ENCODE assay signal across 14 cellular contexts in the genomic region with DNA sequence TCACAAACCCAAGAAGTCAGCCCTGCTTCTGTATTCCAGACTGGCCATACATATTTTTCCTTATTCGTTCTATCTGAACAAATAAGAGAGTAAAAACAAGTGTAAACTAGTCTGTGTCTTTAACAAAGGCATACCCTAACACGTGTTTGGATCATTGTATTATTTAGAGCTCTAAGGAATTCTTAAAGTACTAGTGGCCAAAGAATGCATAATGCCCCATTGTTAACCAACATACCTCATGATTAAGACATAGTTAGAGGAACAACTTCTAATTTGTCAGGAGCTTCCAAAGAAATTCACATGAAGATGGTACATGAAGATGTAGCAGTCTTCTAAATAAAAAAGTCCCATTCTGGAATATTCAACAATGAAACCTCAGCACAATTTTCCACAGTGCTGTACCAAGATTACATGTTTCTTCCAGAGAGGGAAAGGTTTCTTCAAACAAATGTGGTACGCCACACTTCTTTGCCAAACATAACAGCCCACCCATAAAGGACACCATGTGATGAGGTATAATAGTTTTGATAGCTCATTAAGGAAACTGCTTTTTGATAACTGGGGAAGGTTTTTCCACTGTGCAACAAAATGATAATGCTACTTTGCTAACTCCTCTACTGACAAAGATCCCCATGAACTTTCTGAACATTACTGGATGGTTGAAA. TPM values are rescaled to one million over a fixed set of nuclear protein-coding genes. Genes with fewer than 3 reads are reported as not detected.
DNase-seq lines count a peak whose midpoint lies in the region; ATAC-seq and TF ChIP-seq lines count a peak whose summit lies in the region.
"Had no signal": no experiment of that assay in that cellular context is flagged by ENCODE, and none has a peak within 500 bp of the region (broad histone marks: within the 10 kb centered on the region; RNA-seq: fewer than 3 reads in every experiment).

No MANE protein-coding gene starts in this region.

- H3K27me3 ChIP-seq in SJSA1 (replicated peaks): no peaks in the 10 kb centered on the region
- no peaks in the 10 kb centered on the region for H3K27me3 ChIP-seq in esophagus (ENCODE audit: control insufficient read depth in 1 of 2, insufficient read depth in 2 of 2, low read length in 2 of 2)
- H3K27me3 ChIP-seq in osteoblast (ENCODE audit: insufficient read depth, low read length): no peaks in the 10 kb centered on the region
- H3K27me3 ChIP-seq: MG63, tibial artery had no signal

- H3K9me3 Mint-ChIP-seq in effector memory CD8-positive, alpha-beta T cell: no peaks in the 10 kb centered on the region
- H3K9me3 Mint-ChIP-seq in activated naive CD4-positive, alpha-beta T cell treated with anti-CD3 and anti-CD28 coated beads for 36 hours: no peaks in the 10 kb centered on the region
- H3K9me3 Mint-ChIP-seq in stimulated activated effector memory CD8-positive, alpha-beta T cell treated with anti-CD3 and anti-CD28 coated beads, Interleukin-12 subunit alpha, Interleukin-12 subunit beta, amount 100 ng/mL, for 72 hours: no peaks in the 10 kb centered on the region
- H3K9me3 Mint-ChIP-seq: activated naive CD8-positive, alpha-beta T cell treated with anti-CD3 and anti-CD28 coated beads, Interleukin-2, amount 50 U/mL, for 24 hours had no signal

- no peaks in the 10 kb centered on the region for H3K36me3 Mint-ChIP-seq in effector memory CD8-positive, alpha-beta T cell (ENCODE audit: insufficient read depth)
- no peaks in the 10 kb centered on the region for H3K36me3 Mint-ChIP-seq in activated naive CD4-positive, alpha-beta T cell treated with anti-CD3 and anti-CD28 coated beads for 36 hours (ENCODE audit: low read depth)
- no peaks in the 10 kb centered on the region for H3K36me3 Mint-ChIP-seq in stimulated activated effector memory CD8-positive, alpha-beta T cell treated with anti-CD3 and anti-CD28 coated beads, Interleukin-12 subunit alpha, Interleukin-12 subunit beta, amount 100 ng/mL, for 72 hours

- H3K4me1 Mint-ChIP-seq in effector memory CD8-positive, alpha-beta T cell (ENCODE audit: low read depth in 2 of 2): peaks cover 0 to 2% of the 10 kb centered on the region in 2 donors
- H3K4me1 Mint-ChIP-seq in activated naive CD4-positive, alpha-beta T cell treated with anti-CD3 and anti-CD28 coated beads for 36 hours (ENCODE audit: low read depth): no peaks in the 10 kb centered on the region
- H3K4me1 Mint-ChIP-seq in stimulated activated effector memory CD8-positive, alpha-beta T cell treated with anti-CD3 and anti-CD28 coated beads, Interleukin-12 subunit alpha, Interleukin-12 subunit beta, amount 100 ng/mL, for 72 hours: no peaks in the 10 kb centered on the region
- H3K4me1 Mint-ChIP-seq: activated CD4-positive, alpha-beta T cell treated with anti-CD3 and anti-CD28 coated beads for 36 hours; activated naive CD8-positive, alpha-beta T cell treated with anti-CD3 and anti-CD28 coated beads, Interleukin-2, amount 50 U/mL, for 24 hours had no signal

- H3K27ac ChIP-seq in SJSA1: peak overlapping the region; percentile 2
- H3K27ac ChIP-seq in esophagus (ENCODE audit: low read depth in 2 of 2, low read length in 1 of 2): peak overlapping the region; percentile 2
- H3K27ac ChIP-seq in osteoblast (ENCODE audit: low read depth, low read length): no peak overlapping the region
- H3K27ac ChIP-seq: tibial artery had no signal

- no peak overlapping the region for H3K4me2 ChIP-seq in osteoblast (ENCODE audit: insufficient read depth, low read length)

- CTCF ChIA-PET in activated naive CD4-positive, alpha-beta T cell treated with anti-CD3 and anti-CD28 coated beads for 36 hours (lab: Charles Lee): interaction anchor here (0.9 kb wide), 1 partner anchor 33 kb away, joined by 3 read pairs; no protein-coding TSS in a partner anchor

- whole genome bisulfite sequencing in esophagus, 2 donors: 37 to 47% methylated on average over 3 of the region's 3 CpGs

- ATAC-seq in effector memory CD8-positive, alpha-beta T cell (replicated peaks): no peak
- ATAC-seq in stimulated activated naive CD8-positive, alpha-beta T cell treated with anti-CD3 and anti-CD28 coated beads, Interleukin-15, Interleukin-2, amounts not matched to agents 100 U/mL and 50 U/mL, for 24 hours: no peak
- ATAC-seq in stimulated activated effector memory CD8-positive, alpha-beta T cell treated with anti-CD3 and anti-CD28 coated beads, Interleukin-12 subunit alpha, Interleukin-12 subunit beta, amount 100 ng/mL, for 72 hours: no peak
- ATAC-seq: activated CD4-positive, alpha-beta T cell treated with anti-CD3 and anti-CD28 coated beads for 36 hours; activated naive CD8-positive, alpha-beta T cell treated with anti-CD3 and anti-CD28 coated beads, Interleukin-2, amount 50 U/mL, for 24 hours had no signal

- intact Hi-C loops in activated naive CD4-positive, alpha-beta T cell treated with anti-CD3 and anti-CD28 coated beads for 36 hours (cut with micrococcal nuclease): no loop called here

- no peaks in the 10 kb centered on the region for H3K36me3 ChIP-seq in SJSA1
- no peaks in the 10 kb centered on the region for H3K36me3 ChIP-seq in esophagus (ENCODE audit: control insufficient read depth in 2 of 2, insufficient read depth in 2 of 2, low read length in 1 of 2)
- H3K36me3 ChIP-seq in osteoblast (ENCODE audit: insufficient read depth, low read length): no peaks in the 10 kb centered on the region
- H3K36me3 ChIP-seq: MG63, tibial artery had no signal

- H3K27me3 Mint-ChIP-seq in effector memory CD8-positive, alpha-beta T cell: peaks cover 21 to 26% of the 10 kb centered on the region in 2 donors
- peaks cover 18% of the 10 kb centered on the region for H3K27me3 Mint-ChIP-seq in activated naive CD4-positive, alpha-beta T cell treated with anti-CD3 and anti-CD28 coated beads for 36 hours (ENCODE audit: low read depth)

- no peak for TF ChIP-seq CTCF in osteoblast (IDR thresholded peaks at IDR 0.05; ENCODE audit: extremely low read depth, low read depth, low read length)

- H3K4me3 Mint-ChIP-seq in effector memory CD8-positive, alpha-beta T cell: no peak overlapping the region
- H3K4me3 Mint-ChIP-seq in activated naive CD4-positive, alpha-beta T cell treated with anti-CD3 and anti-CD28 coated beads for 36 hours: no peak overlapping the region
- H3K4me3 Mint-ChIP-seq in stimulated activated effector memory CD8-positive, alpha-beta T cell treated with anti-CD3 and anti-CD28 coated beads, Interleukin-12 subunit alpha, Interleukin-12 subunit beta, amount 100 ng/mL, for 72 hours: no peak overlapping the region
- H3K4me3 Mint-ChIP-seq: activated CD4-positive, alpha-beta T cell treated with anti-CD3 and anti-CD28 coated beads for 36 hours; activated naive CD8-positive, alpha-beta T cell treated with anti-CD3 and anti-CD28 coated beads, Interleukin-2, amount 50 U/mL, for 24 hours; neural crest cell had no signal

- H4K20me1 ChIP-seq in osteoblast (ENCODE audit: insufficient read depth, low read length): no peaks in the 10 kb centered on the region

- H3K4me3 ChIP-seq in SJSA1 (no peak overlapping the region), esophagus (ENCODE audit: low read depth in 1 of 2, low read length in 2 of 2) (no peak overlapping the region), osteoblast (ENCODE audit: insufficient read depth, low read length) (no peak overlapping the region)
- H3K4me3 ChIP-seq: MG63, tibial artery had no signal

- H3K27ac Mint-ChIP-seq in effector memory CD8-positive, alpha-beta T cell: no peak overlapping the region
- no peak overlapping the region for H3K27ac Mint-ChIP-seq in activated naive CD4-positive, alpha-beta T cell treated with anti-CD3 and anti-CD28 coated beads for 36 hours
- H3K27ac Mint-ChIP-seq in stimulated activated effector memory CD8-positive, alpha-beta T cell treated with anti-CD3 and anti-CD28 coated beads, Interleukin-12 subunit alpha, Interleukin-12 subunit beta, amount 100 ng/mL, for 72 hours: no peak overlapping the region
- H3K27ac Mint-ChIP-seq: activated CD4-positive, alpha-beta T cell treated with anti-CD3 and anti-CD28 coated beads for 36 hours; activated naive CD8-positive, alpha-beta T cell treated with anti-CD3 and anti-CD28 coated beads, Interleukin-2, amount 50 U/mL, for 24 hours had no signal

- no peaks in the 10 kb centered on the region for H3K79me2 ChIP-seq in osteoblast (ENCODE audit: insufficient read depth, low read length)

- H3K9me3 ChIP-seq in SJSA1 (replicated peaks) (no peaks in the 10 kb centered on the region), esophagus (ENCODE audit: control insufficient read depth in 2 of 2, insufficient read depth in 1 of 2, low read depth in 1 of 2, low read length in 1 of 2) (no peaks in the 10 kb centered on the region), osteoblast (ENCODE audit: low read depth, low read length) (no peaks in the 10 kb centered on the region)
- H3K9me3 ChIP-seq: MG63, tibial artery had no signal

- DNase-seq in A172 (ENCODE audit: low spot score) (peak; percentile 16), SJSA1 (ENCODE audit: low read depth in 1 of 2, low spot score in 2 of 2) (peak in 1 of 2 experiments; percentile 44), osteoblast (ENCODE audit: insufficient read length, low spot score, missing footprints) (no peak)
- no peak for DNase-seq in effector memory CD8-positive, alpha-beta T cell
- no peak for DNase-seq in stimulated activated naive CD8-positive, alpha-beta T cell treated with anti-CD3 and anti-CD28 coated beads, Interleukin-15, Interleukin-2, amounts not matched to agents 100 U/mL and 50 U/mL, for 24 hours
- no peak for DNase-seq in activated naive CD4-positive, alpha-beta T cell treated with anti-CD3 and anti-CD28 coated beads for 36 hours
- DNase-seq in stimulated activated effector memory CD8-positive, alpha-beta T cell treated with anti-CD3 and anti-CD28 coated beads, Interleukin-12 subunit alpha, Interleukin-12 subunit beta, amount 100 ng/mL, for 72 hours (ENCODE audit: low spot score in 2 of 2): no peak
- DNase-seq: activated CD4-positive, alpha-beta T cell treated with anti-CD3 and anti-CD28 coated beads for 36 hours; activated naive CD8-positive, alpha-beta T cell treated with anti-CD3 and anti-CD28 coated beads, Interleukin-2, amount 50 U/mL, for 24 hours; head of caudate nucleus; MG63; tibial artery had no signal

- H3K4me1 ChIP-seq in SJSA1 (replicated peaks) (peaks cover 50% of the 10 kb centered on the region), esophagus (ENCODE audit: control insufficient read depth in 2 of 2, insufficient read depth in 2 of 2, low read length in 1 of 2) (no peaks in the 10 kb centered on the region), osteoblast (ENCODE audit: insufficient read depth, low read length) (peaks cover 17% of the 10 kb centered on the region)

- peak overlapping the region; percentile 5 for H2AFZ ChIP-seq in osteoblast (ENCODE audit: low read length)

RNA-seq across cellular contexts. Expression of a gene that starts 5.0 kb away (rescaled TPM):
- 0.69 and 0.88 TPM in 2 replicates for total RNA-seq in A172 (2014; rRNA removed; shearing (Covaris generic))
- total RNA-seq in SJSA1 (2014; rRNA removed; shearing (Covaris generic)): 3.1 and 9.9 TPM in 2 replicates
- 10 to 100 TPM; 18.3 to 35.9 TPM for polyA plus RNA-seq in esophagus
- 2.5 and 5.6 TPM in 2 replicates for total RNA-seq in osteoblast
- total RNA-seq in activated naive CD4-positive, alpha-beta T cell treated with anti-CD3 and anti-CD28 coated beads for 36 hours: not detected
- total RNA-seq: activated CD4-positive, alpha-beta T cell treated with anti-CD3 and anti-CD28 coated beads for 36 hours had no signal
